ENCODE assay signal across 10 cellular contexts in the genomic region with DNA sequence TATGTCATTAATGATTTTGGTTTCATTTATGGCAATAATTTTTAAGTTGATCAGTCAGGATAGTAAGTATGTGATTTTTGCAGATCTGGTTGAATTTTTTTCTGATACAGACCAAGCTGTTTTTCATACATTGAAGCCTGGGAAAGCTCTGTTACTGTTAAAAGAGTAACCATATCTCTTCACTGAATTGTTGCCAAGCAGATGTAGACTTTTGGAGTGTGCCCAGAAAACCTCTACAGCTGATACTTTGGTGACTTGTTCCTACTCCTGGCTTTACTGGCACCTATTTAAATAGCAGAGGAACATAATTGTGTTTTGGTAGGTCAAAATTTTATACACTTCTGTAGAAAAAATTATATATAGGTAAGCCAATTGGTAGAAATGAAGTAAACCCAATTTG. TPM values are rescaled to one million over a fixed set of nuclear protein-coding genes. Genes with fewer than 3 reads are reported as not detected.
DNase-seq lines count a peak whose midpoint lies in the region; ATAC-seq and TF ChIP-seq lines count a peak whose summit lies in the region.
"Had no signal": no experiment of that assay in that cellular context is flagged by ENCODE, and none has a peak within 500 bp of the region (broad histone marks: within the 10 kb centered on the region; RNA-seq: fewer than 3 reads in every experiment).

No MANE protein-coding gene starts in this region.

- no peaks in the 10 kb centered on the region for H3K9me3 ChIP-seq in heart right ventricle
- H3K9me3 ChIP-seq in right cardiac atrium (ENCODE audit: control insufficient read depth, low read length): no peaks in the 10 kb centered on the region
- H3K9me3 ChIP-seq in lower lobe of right lung: no peaks in the 10 kb centered on the region
- H3K9me3 ChIP-seq in vagina: no peaks in the 10 kb centered on the region
- H3K9me3 ChIP-seq: body of pancreas had no signal

- intact Hi-C loops in heart right ventricle (cut with DNase I) (no loop called here), right cardiac atrium (cut with DNase I) (no loop called here), lower lobe of right lung (cut with DNase I) (no loop called here), vagina (cut with DNase I) (no loop called here)

- H3K4me3 ChIP-seq in heart right ventricle (peak overlapping the region in 4 of 10 donors; percentile 15 to 32 (median 20)), right cardiac atrium (ENCODE audit: low read length) (no peak overlapping the region), brain microvascular endothelial cell (ENCODE audit: low read depth, low read length) (no peak overlapping the region), lower lobe of right lung (no peak overlapping the region), vagina (no peak overlapping the region)
- H3K4me3 ChIP-seq: body of pancreas had no signal

- DNase-seq in heart right ventricle: no peak
- no peak for DNase-seq in right cardiac atrium
- DNase-seq in brain microvascular endothelial cell: peak; percentile 38
- DNase-seq in lower lobe of right lung: no peak
- no peak for DNase-seq in vagina (ENCODE audit: extremely low spot score in 2 of 2)
- DNase-seq in NCI-H1417 treated with DMSO at 0.1 percent for 48 hours (lab: John Stamatoyannopoulos, UW): no peak
- DNase-seq in RPMI8226: no peak
- no peak for DNase-seq in NCI-H146 (lab: John Stamatoyannopoulos, UW)
- DNase-seq: mesendoderm had no signal

- H3K36me3 ChIP-seq in heart right ventricle (no peaks in the 10 kb centered on the region), brain microvascular endothelial cell (replicated peaks) (no peaks in the 10 kb centered on the region), lower lobe of right lung (no peaks in the 10 kb centered on the region), vagina (no peaks in the 10 kb centered on the region)

- ATAC-seq in heart right ventricle (peak in 1 of 8 donors; percentile 50), right cardiac atrium (no peak), lower lobe of right lung (no peak)
- ATAC-seq: body of pancreas had no signal

- in situ Hi-C loops in brain microvascular endothelial cell (cut with HindIII; ENCODE audit: low pct_ligation_motif_present, low sequenced_read_pairs): no loop called here

- TF ChIP-seq CTCF in heart right ventricle (IDR thresholded peaks at IDR 0.05) (no peak), brain microvascular endothelial cell (IDR thresholded peaks at IDR 0.05; ENCODE audit: low read depth, low read length, missing control alignments) (no peak), lower lobe of right lung (IDR thresholded peaks at IDR 0.05) (no peak), vagina (IDR thresholded peaks at IDR 0.05) (no peak)

- TF ChIP-seq POLR2A in vagina (IDR thresholded peaks at IDR 0.05): no peak

- H3K27me3 ChIP-seq in heart right ventricle: no peaks in the 10 kb centered on the region
- no peaks in the 10 kb centered on the region for H3K27me3 ChIP-seq in right cardiac atrium (ENCODE audit: control insufficient read depth, insufficient read depth)
- H3K27me3 ChIP-seq in brain microvascular endothelial cell (replicated peaks): no peaks in the 10 kb centered on the region
- no peaks in the 10 kb centered on the region for H3K27me3 ChIP-seq in lower lobe of right lung (ENCODE audit: low read depth)
- H3K27me3 ChIP-seq in vagina: no peaks in the 10 kb centered on the region
- H3K27me3 ChIP-seq: body of pancreas had no signal

- peak overlapping the region; percentile 22 to 85 (median 68) for H3K27ac ChIP-seq in heart right ventricle
- H3K27ac ChIP-seq in right cardiac atrium (ENCODE audit: low read length): no peak overlapping the region
- H3K27ac ChIP-seq in brain microvascular endothelial cell: peak overlapping the region; percentile 65
- H3K27ac ChIP-seq in lower lobe of right lung: peak overlapping the region; percentile 50
- peak overlapping the region; percentile 51 for H3K27ac ChIP-seq in vagina

- H3K4me1 ChIP-seq in heart right ventricle (peaks cover 13 to 54% (median 33%) of the 10 kb centered on the region in 9 donors), right cardiac atrium (ENCODE audit: control insufficient read depth, insufficient read depth, low read length) (no peaks in the 10 kb centered on the region), lower lobe of right lung (peaks cover 25% of the 10 kb centered on the region), vagina (peaks cover 31% of the 10 kb centered on the region)

RNA-seq across cellular contexts. Expression of a gene that starts 49.4 kb away (rescaled TPM):
- total RNA-seq in heart right ventricle (100 to 1,000 TPM in 4 of 10 donors, 10 to 100 TPM in 6; 82.4 to 117 (median 97.5) TPM), right cardiac atrium (100 to 1,000 TPM; 108 to 127 (median 113) TPM), lower lobe of right lung (70.0 TPM), vagina (59.2 TPM)
- polyA plus RNA-seq in heart right ventricle (10 to 100 TPM; 11.2 to 24.9 TPM), right cardiac atrium (15.9 TPM)
